8 cellular contexts compared by ENCODE assay signal in the genomic region with DNA sequence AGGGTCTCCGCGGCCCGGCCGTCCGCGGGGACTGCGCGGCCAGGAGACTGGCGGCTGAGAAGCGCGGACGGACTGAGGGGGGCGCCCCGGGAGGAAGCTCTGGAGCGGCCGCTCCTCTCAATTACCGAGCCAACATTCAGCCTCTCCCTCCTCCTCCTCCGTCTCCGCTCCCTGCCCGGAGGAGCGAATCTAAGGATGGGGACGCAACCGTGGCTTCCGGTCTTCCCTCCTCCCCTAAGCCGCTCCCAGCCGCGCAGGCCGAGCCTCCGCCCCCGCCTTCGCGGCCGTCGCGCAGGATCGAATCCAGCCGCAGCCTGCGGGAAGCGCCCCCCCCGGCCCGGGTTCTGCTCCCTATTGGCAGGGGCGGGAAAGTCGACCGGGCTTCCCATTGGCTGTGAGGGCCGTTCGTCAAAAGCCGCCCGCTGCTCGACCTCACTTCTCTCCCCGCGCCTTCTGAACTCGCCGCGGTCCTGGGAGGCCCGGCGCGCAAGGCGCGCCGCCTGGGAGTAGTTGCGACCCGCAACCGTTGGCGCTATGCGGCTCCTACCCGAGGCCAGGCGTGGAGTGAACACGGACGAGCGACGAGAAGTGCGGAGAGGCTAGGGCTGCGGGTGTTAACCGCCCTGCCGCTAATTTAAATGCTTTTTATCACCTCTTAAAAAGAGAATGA. TPM values are rescaled to one million over a fixed set of nuclear protein-coding genes. Genes with fewer than 3 reads are reported as not detected.
DNase-seq lines count a peak whose midpoint lies in the region; ATAC-seq and TF ChIP-seq lines count a peak whose summit lies in the region.

HNRNPLL (minus strand) TSS at position 197 of the 670 bp plus-strand sequence. CDS start 302 bp downstream, outside the sequence.

- peak within 1 kb of the TSS; percentile 94 for H3K4me3 Mint-ChIP-seq in activated naive CD8-positive, alpha-beta T cell treated with anti-CD3 and anti-CD28 coated beads, Interleukin-2, amount 10 ng/mL, durations not matched to agents 7 days and 5 days
- H3K4me3 Mint-ChIP-seq in glutamatergic neuron (ENCODE audit: unreplicated experiment), result peak within 1 kb of the TSS; percentile 89

- H3K27ac ChIP-seq in osteoblast (ENCODE audit: low read depth, low read length) (peak within 1 kb of the TSS; percentile 73), testis (peak within 1 kb of the TSS; percentile 91 to 99)

- H3K4me3 ChIP-seq in osteoblast (ENCODE audit: insufficient read depth, low read length), result peak within 1 kb of the TSS; percentile 92
- peak within 1 kb of the TSS; percentile 86 to 92 for H3K4me3 ChIP-seq in testis

- POLR2A ChIA-PET in activated naive CD8-positive, alpha-beta T cell treated with anti-CD3 and anti-CD28 coated beads, Interleukin-2, amount 10 ng/mL, durations not matched to agents 7 days and 5 days (lab: Charles Lee), result interaction anchor here (0.6 to 4.7 kb wide), 18 partner anchors 12 to 148 kb away, joined by 3 to 57 read pairs (median 4); partner anchors contain the start of genes GALM and SRSF7

- peaks cover 7% of the 10 kb centered on the region for H3K36me3 Mint-ChIP-seq in activated naive CD8-positive, alpha-beta T cell treated with anti-CD3 and anti-CD28 coated beads, Interleukin-2, amount 10 ng/mL, durations not matched to agents 7 days and 5 days
- H3K36me3 Mint-ChIP-seq in glutamatergic neuron (ENCODE audit: unreplicated experiment), result no peaks in the 10 kb centered on the region

- TF ChIP-seq CTCF in glutamatergic neuron (IDR thresholded peaks at IDR 0.05; ENCODE audit: partially characterized antibody, unreplicated experiment) (no peak), osteoblast (IDR thresholded peaks at IDR 0.05; ENCODE audit: extremely low read depth, low read depth, low read length) (no peak), testis (IDR thresholded peaks at IDR 0.05) (peak in 1 of 3 experiments; percentile 2)

- peaks cover 19% of the 10 kb centered on the region for H3K4me1 ChIP-seq in osteoblast (ENCODE audit: insufficient read depth, low read length)
- H3K4me1 ChIP-seq in testis, result peaks cover 20% of the 10 kb centered on the region

- no peaks in the 10 kb centered on the region for H3K36me3 ChIP-seq in osteoblast (ENCODE audit: insufficient read depth, low read length)
- no peaks in the 10 kb centered on the region for H3K36me3 ChIP-seq in testis (ENCODE audit: low read depth, missing control alignments)

- H3K4me2 ChIP-seq in osteoblast (ENCODE audit: insufficient read depth, low read length), result peak within 1 kb of the TSS; percentile 98

- H3K4me1 Mint-ChIP-seq in activated naive CD8-positive, alpha-beta T cell treated with anti-CD3 and anti-CD28 coated beads, Interleukin-2, amount 10 ng/mL, durations not matched to agents 7 days and 5 days, result peaks cover 40% of the 10 kb centered on the region
- H3K4me1 Mint-ChIP-seq in glutamatergic neuron (ENCODE audit: low read depth, unreplicated experiment), result peaks cover 34% of the 10 kb centered on the region

- H3K27me3 ChIP-seq in osteoblast (ENCODE audit: insufficient read depth, low read length) (no peaks in the 10 kb centered on the region), testis (no peaks in the 10 kb centered on the region)

- ATAC-seq in HG02610 (IDR thresholded peaks at IDR 0.05; ENCODE audit: unreplicated experiment), result peak; percentile 70
- peak; percentile 86 for ATAC-seq in activated naive CD8-positive, alpha-beta T cell treated with anti-CD3 and anti-CD28 coated beads, Interleukin-2, amount 10 ng/mL, durations not matched to agents 7 days and 5 days (ENCODE audit: low read depth)

- peaks cover 48% of the 10 kb centered on the region for H3K79me2 ChIP-seq in osteoblast (ENCODE audit: insufficient read depth, low read length)

- intact Hi-C loops in testis (cut with DNase I; ENCODE audit: low total_unique reads), result no loop called here

- H3K27me3 Mint-ChIP-seq in activated naive CD8-positive, alpha-beta T cell treated with anti-CD3 and anti-CD28 coated beads, Interleukin-2, amount 10 ng/mL, durations not matched to agents 7 days and 5 days, result no peaks in the 10 kb centered on the region
- H3K27me3 Mint-ChIP-seq in glutamatergic neuron (ENCODE audit: unreplicated experiment), result peaks cover 7% of the 10 kb centered on the region

- H3K27ac Mint-ChIP-seq in activated naive CD8-positive, alpha-beta T cell treated with anti-CD3 and anti-CD28 coated beads, Interleukin-2, amount 10 ng/mL, durations not matched to agents 7 days and 5 days, result peak within 1 kb of the TSS; percentile 90
- H3K27ac Mint-ChIP-seq in glutamatergic neuron (ENCODE audit: unreplicated experiment), result peak within 1 kb of the TSS; percentile 99

- peak within 1 kb of the TSS; percentile 90 for H2AFZ ChIP-seq in osteoblast (ENCODE audit: low read length)

- H4K20me1 ChIP-seq in osteoblast (ENCODE audit: insufficient read depth, low read length), result peaks cover 36% of the 10 kb centered on the region

- WGBS in testis, 2 donors, result 0 to 1% methylated on average over 40 to 59 of the region's 75 CpGs

- H3K9me3 Mint-ChIP-seq in activated naive CD8-positive, alpha-beta T cell treated with anti-CD3 and anti-CD28 coated beads, Interleukin-2, amount 10 ng/mL, durations not matched to agents 7 days and 5 days, result no peaks in the 10 kb centered on the region
- H3K9me3 Mint-ChIP-seq in glutamatergic neuron (ENCODE audit: unreplicated experiment), result peaks cover 22% of the 10 kb centered on the region

- peak; percentile 94 for DNase-seq in GM04504 (ENCODE audit: low read depth)
- peak; percentile 93 for DNase-seq in NCI-H1105 treated with DMSO at 0.1 percent for 48 hours (lab: John Stamatoyannopoulos, UW)
- DNase-seq in SW 1271 (lab: John Stamatoyannopoulos, UW), result peak; percentile 94 to 97
- DNase-seq in activated naive CD8-positive, alpha-beta T cell treated with anti-CD3 and anti-CD28 coated beads, Interleukin-2, amount 10 ng/mL, durations not matched to agents 7 days and 5 days, result peak; percentile 96
- peak; percentile 100 for DNase-seq in glutamatergic neuron
- DNase-seq in osteoblast (ENCODE audit: insufficient read length, low spot score, missing footprints), result peak; percentile 99
- DNase-seq in testis, result peak; percentile 97

- H3K9me3 ChIP-seq in osteoblast (ENCODE audit: low read depth, low read length), result no peaks in the 10 kb centered on the region
- no peaks in the 10 kb centered on the region for H3K9me3 ChIP-seq in testis

- TF ChIP-seq POLR2A in testis (IDR thresholded peaks at IDR 0.05), result peak; percentile 99

RNA-seq across cellular contexts. Expression of gene HNRNPLL, which starts in this region (rescaled TPM):
- total RNA-seq in activated naive CD8-positive, alpha-beta T cell treated with anti-CD3 and anti-CD28 coated beads, Interleukin-2, amount 10 ng/mL, durations not matched to agents 7 days and 5 days, result 10 to 100 TPM; 50.5 to 63.0 TPM
- total RNA-seq in glutamatergic neuron (ENCODE audit: unreplicated experiment) (79.8 TPM), osteoblast (46.0 and 53.9 TPM in 2 replicates), testis (10 to 100 TPM; 82.0 to 85.1 TPM)
- 107 TPM for polyA plus RNA-seq in testis (ENCODE audit: insufficient read depth, low read depth, low replicate concordance)

Comparison
In these comparisons a context has a peak if more than half of its experiments do, and no peak if none do; other contexts are left out.
1. Peak in every context shown above with its lines: DNase-seq, ATAC-seq, H3K4me3 ChIP-seq and H3K27ac ChIP-seq.